In the genomic region with DNA sequence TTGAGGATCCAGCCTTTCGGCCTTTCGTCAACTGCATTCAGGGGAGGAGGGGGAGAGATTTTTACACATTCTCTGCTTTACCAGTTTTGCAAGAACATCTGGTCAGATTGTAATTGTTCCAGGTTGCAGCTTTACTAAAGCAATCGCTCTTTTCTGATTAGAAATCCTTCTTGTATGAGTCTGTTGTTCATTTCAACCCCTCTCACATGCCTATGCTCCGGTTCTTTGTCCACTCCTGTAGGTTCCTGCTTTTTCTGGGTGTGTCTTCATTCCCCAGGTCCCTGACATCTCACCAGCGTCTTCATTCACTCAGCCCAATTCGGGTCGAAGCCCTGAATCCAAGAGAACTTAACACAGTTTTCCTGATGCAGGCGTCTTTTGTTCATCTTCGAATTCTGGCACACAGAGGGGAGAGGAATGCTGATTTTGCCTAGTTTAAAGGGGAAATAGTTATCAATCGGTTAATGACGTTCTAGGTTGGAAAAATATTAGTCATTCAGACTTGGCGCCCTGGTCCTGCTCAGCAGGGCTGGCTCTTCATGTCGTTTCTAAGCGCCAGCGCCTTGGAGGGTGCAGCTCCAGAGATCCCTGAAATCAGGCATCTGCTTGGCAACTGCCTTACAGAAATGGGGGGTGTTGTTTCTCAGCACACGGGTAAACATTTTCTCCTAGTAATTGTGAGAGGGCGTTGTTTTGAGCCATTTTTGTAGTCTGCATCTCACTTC, we compare ENCODE assay signal across 8 cellular contexts. TPM values are rescaled to one million over a fixed set of nuclear protein-coding genes. Genes with fewer than 3 reads are reported as not detected.
DNase-seq lines count a peak whose midpoint lies in the region; ATAC-seq, FAIRE-seq and TF ChIP-seq lines count a peak whose summit lies in the region.

No MANE protein-coding gene starts in this region.

- no peaks in the 10 kb centered on the region for H3K9me3 Mint-ChIP-seq in activated naive CD4-positive, alpha-beta T cell treated with anti-CD3 and anti-CD28 coated beads, Interleukin-2, amount 10 ng/mL, durations not matched to agents 7 days and 5 days
- no peaks in the 10 kb centered on the region for H3K9me3 Mint-ChIP-seq in chondrocyte (ENCODE audit: low read depth)

- no peak overlapping the region for H3K27ac Mint-ChIP-seq in activated naive CD4-positive, alpha-beta T cell treated with anti-CD3 and anti-CD28 coated beads, Interleukin-2, amount 10 ng/mL, durations not matched to agents 7 days and 5 days
- peak overlapping the region; percentile 82 for H3K27ac Mint-ChIP-seq in chondrocyte (ENCODE audit: unreplicated experiment)

- H3K36me3 Mint-ChIP-seq in activated naive CD4-positive, alpha-beta T cell treated with anti-CD3 and anti-CD28 coated beads, Interleukin-2, amount 10 ng/mL, durations not matched to agents 7 days and 5 days, result no peaks in the 10 kb centered on the region
- H3K36me3 Mint-ChIP-seq in chondrocyte (ENCODE audit: low read depth), result no peaks in the 10 kb centered on the region

- H3K27ac ChIP-seq in mesodermal cell (ENCODE audit: low read depth, low read length, severe bottlenecking), result peak overlapping the region; percentile 79
- H3K27ac ChIP-seq in vagina, result peak overlapping the region; percentile 90

- CTCF ChIA-PET in activated naive CD4-positive, alpha-beta T cell treated with anti-CD3 and anti-CD28 coated beads, Interleukin-2, amount 10 ng/mL, durations not matched to agents 7 days and 5 days (lab: Charles Lee), result interaction anchor here (0.7 kb wide), 1 partner anchor 100 kb away, joined by 3 read pairs; no protein-coding TSS in a partner anchor

- H3K9me3 ChIP-seq in mesodermal cell (ENCODE audit: control insufficient read depth, low read length), result no peaks in the 10 kb centered on the region
- no peaks in the 10 kb centered on the region for H3K9me3 ChIP-seq in vagina

- no peak for TF ChIP-seq POLR2A in vagina (IDR thresholded peaks at IDR 0.05)

- no peaks in the 10 kb centered on the region for H3K4me1 ChIP-seq in mesodermal cell (ENCODE audit: control insufficient read depth, insufficient read depth, low read length, poor library complexity, severe bottlenecking)
- peaks cover 43% of the 10 kb centered on the region for H3K4me1 ChIP-seq in vagina

- no peak for FAIRE-seq in frontal cortex (lab: Jason Lieb, UNC)

- ATAC-seq in GM18861 (IDR thresholded peaks at IDR 0.05; ENCODE audit: unreplicated experiment) (no peak), HG03460 (IDR thresholded peaks at IDR 0.05; ENCODE audit: unreplicated experiment) (no peak)

- intact Hi-C loops in vagina (cut with DNase I), result loop anchor here (2.0 kb wide), 1 partner anchor 231 kb away; the partner anchor contains the start of gene ARHGAP21

- H3K4me3 ChIP-seq in mesodermal cell (ENCODE audit: extremely low read depth, insufficient read depth, low read length, poor library complexity, severe bottlenecking) (peak overlapping the region; percentile 39), vagina (peak overlapping the region; percentile 67 to 84)

- H3K27me3 Mint-ChIP-seq in activated naive CD4-positive, alpha-beta T cell treated with anti-CD3 and anti-CD28 coated beads, Interleukin-2, amount 10 ng/mL, durations not matched to agents 7 days and 5 days, result no peaks in the 10 kb centered on the region
- no peaks in the 10 kb centered on the region for H3K27me3 Mint-ChIP-seq in chondrocyte (ENCODE audit: low read depth)

- 78 to 87% methylated on average over 8 to 13 of the region's 17 CpGs for WGBS in mesodermal cell (ENCODE audit: insufficient coverage in 2 of 2), 2 experiments

- H3K36me3 ChIP-seq in mesodermal cell (ENCODE audit: control insufficient read depth, insufficient read depth, low read length) (no peaks in the 10 kb centered on the region), vagina (no peaks in the 10 kb centered on the region)

- no peaks in the 10 kb centered on the region for H3K27me3 ChIP-seq in vagina

- no peak for TF ChIP-seq CTCF in chondrocyte (IDR thresholded peaks at IDR 0.05)
- no peak for TF ChIP-seq CTCF in vagina (IDR thresholded peaks at IDR 0.05)

- H3K4me3 Mint-ChIP-seq in activated naive CD4-positive, alpha-beta T cell treated with anti-CD3 and anti-CD28 coated beads, Interleukin-2, amount 10 ng/mL, durations not matched to agents 7 days and 5 days, result peak overlapping the region; percentile 74
- peak overlapping the region; percentile 73 for H3K4me3 Mint-ChIP-seq in chondrocyte (ENCODE audit: unreplicated experiment)

- peaks cover 22% of the 10 kb centered on the region for H3K4me1 Mint-ChIP-seq in activated naive CD4-positive, alpha-beta T cell treated with anti-CD3 and anti-CD28 coated beads, Interleukin-2, amount 10 ng/mL, durations not matched to agents 7 days and 5 days
- H3K4me1 Mint-ChIP-seq in chondrocyte (ENCODE audit: low read depth), result peaks cover 37% of the 10 kb centered on the region

- no peak for DNase-seq in activated naive CD4-positive, alpha-beta T cell treated with anti-CD3 and anti-CD28 coated beads, Interleukin-2, amount 10 ng/mL, durations not matched to agents 7 days and 5 days
- DNase-seq in activated naive CD4-positive, alpha-beta T cell treated with Interleukin-2 at 50 U/mL for 16 hours, result no peak
- DNase-seq in chondrocyte (ENCODE audit: low spot score) (no peak), vagina (ENCODE audit: extremely low spot score in 2 of 2) (no peak), frontal cortex (ENCODE audit: low spot score in 2 of 2) (no peak)

RNA-seq across cellular contexts. Expression of gene PRTFDC1, which starts 1.1 kb away (rescaled TPM):
- 5.9 to 13.1 TPM (median 10.1 TPM) in 3 replicates for total RNA-seq in chondrocyte
- polyA plus RNA-seq in mesodermal cell (2013, experiment 1 of 2), result 15.0 TPM
- 19.9 TPM for polyA plus RNA-seq in mesodermal cell (2013, experiment 2 of 2)
- total RNA-seq in vagina, result 7.6 TPM
- 29.8 TPM for total RNA-seq in frontal cortex
